1 cellular context compared by ENCODE assay signal in the genomic region with DNA sequence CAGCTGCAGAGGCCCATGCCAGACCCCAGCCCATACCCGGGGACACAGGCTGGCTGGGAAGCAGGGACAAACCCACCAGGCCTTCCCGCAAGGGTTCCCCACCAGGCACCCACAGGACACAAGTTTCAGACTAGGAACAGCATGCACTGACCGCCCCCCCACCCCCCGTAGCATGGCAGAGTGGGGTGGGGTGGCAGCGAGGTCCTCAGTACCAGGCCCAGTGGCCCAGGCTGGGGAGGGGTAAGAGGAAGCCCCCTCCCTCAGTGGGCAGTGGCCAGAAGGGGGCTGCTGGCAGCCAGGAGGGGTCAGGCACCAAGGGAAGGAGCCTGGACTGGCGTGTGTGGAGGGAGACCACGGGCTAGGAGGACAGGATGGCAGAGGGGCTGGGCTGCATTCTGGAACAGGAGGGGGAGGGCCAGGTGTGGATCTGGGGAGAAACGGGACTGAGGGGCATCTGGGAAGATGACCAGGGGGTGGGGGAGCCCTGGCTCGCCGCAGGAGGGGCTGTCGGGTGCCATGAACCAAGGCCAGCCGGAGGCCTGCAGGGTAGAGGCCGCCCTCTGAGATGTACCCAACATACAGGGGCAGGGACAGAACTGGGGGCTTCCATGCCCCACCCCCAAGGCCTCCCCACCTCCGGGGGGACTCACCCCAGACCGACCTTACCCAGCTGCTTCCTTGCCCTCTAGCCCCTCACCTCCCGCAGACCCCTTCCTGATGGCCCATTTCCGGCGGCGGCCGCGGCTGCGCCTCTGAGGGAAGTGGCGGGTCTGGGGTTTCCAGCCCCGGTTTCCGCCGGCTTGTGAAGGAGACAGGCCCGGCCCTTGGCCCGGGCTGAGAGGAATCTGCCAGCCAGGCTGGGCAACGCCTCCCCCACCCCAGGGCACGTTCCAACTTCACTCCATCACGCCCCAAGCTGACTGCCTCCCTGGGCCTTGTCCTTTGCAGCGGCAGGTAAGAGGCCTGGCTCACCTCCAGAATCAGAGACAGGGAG.
TF ChIP-seq lines count a peak whose summit lies in the region.

No MANE protein-coding gene starts in this region.

TF ChIP-seq in SK-N-SH treated with all-trans-retinoic acid at 6 μM for 48 hours, 23 proteins besides CTCF, POLR2A, EP300 and RAD21 (continued from another document):
- TF ChIP-seq TSHZ2 (CRISPR knock-in tag; IDR thresholded peaks at IDR 0.05) (no peak), GLIS3 (CRISPR knock-in tag; IDR thresholded peaks at IDR 0.05) (no peak), ISL1 (CRISPR knock-in tag; IDR thresholded peaks at IDR 0.05) (no peak), CREB5 (CRISPR knock-in tag; IDR thresholded peaks at IDR 0.05; ENCODE audit: low read depth) (no peak), ESRRG (CRISPR knock-in tag; IDR thresholded peaks at IDR 0.05) (no peak), RARB (CRISPR knock-in tag; IDR thresholded peaks at IDR 0.05) (no peak), BACH2 (CRISPR knock-in tag; IDR thresholded peaks at IDR 0.05; ENCODE audit: borderline replicate concordance) (no peak), POU6F1 (CRISPR knock-in tag; IDR thresholded peaks at IDR 0.05; ENCODE audit: borderline replicate concordance, low read depth) (no peak), ZFP30 (CRISPR knock-in tag; IDR thresholded peaks at IDR 0.05) (no peak), TOX (CRISPR knock-in tag; IDR thresholded peaks at IDR 0.05; ENCODE audit: borderline replicate concordance) (no peak), ZC3H10 (CRISPR knock-in tag; IDR thresholded peaks at IDR 0.05) (no peak), ZNF565 (CRISPR knock-in tag; conservative IDR thresholded peaks at IDR 0.05; ENCODE audit: low read depth) (no peak)
- TF ChIP-seq, protein P1, sequence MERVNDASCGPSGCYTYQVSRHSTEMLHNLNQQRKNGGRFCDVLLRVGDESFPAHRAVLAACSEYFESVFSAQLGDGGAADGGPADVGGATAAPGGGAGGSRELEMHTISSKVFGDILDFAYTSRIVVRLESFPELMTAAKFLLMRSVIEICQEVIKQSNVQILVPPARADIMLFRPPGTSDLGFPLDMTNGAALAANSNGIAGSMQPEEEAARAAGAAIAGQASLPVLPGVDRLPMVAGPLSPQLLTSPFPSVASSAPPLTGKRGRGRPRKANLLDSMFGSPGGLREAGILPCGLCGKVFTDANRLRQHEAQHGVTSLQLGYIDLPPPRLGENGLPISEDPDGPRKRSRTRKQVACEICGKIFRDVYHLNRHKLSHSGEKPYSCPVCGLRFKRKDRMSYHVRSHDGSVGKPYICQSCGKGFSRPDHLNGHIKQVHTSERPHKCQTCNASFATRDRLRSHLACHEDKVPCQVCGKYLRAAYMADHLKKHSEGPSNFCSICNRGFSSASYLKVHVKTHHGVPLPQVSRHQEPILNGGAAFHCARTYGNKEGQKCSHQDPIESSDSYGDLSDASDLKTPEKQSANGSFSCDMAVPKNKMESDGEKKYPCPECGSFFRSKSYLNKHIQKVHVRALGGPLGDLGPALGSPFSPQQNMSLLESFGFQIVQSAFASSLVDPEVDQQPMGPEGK (CRISPR knock-in tag; IDR thresholded peaks at IDR 0.05; ENCODE audit: borderline replicate concordance): no peak
